19 cellular contexts compared by ENCODE assay signal in the genomic region with DNA sequence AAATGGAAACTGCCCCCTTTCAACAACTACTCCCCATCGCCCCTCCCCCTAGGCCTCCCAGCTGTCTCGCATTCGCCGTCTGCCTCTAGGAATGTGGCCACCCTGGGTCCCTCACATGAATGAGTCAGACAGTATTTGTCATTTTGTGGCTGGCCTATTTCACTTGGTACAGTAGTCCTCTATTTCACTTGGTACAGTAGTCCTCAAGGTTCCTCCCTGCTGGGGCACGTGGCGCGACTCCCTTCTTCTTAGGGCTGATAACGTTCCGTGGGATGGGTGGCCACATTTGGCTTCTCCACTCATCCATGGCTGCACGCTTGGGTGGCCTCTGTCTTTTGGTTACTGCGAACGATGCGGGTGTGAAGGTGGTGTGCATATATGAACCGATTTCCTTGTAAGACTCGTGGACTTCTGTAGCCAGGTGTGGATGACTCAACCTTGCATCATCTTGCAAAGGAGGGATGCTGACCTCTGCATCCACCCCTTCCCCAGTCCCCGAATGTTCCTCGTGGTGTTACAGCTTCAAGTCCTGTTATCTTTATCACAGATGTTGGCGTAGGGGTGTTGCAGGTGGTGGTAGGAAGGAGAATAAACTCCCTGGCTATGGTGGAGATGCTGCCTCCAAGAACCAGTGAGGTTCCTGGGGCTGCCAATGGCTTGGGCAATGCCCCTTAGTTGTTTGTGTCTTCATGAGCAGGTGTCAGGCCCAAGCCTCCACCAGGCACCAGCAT.
A peak's percentile ranks its signal among the peaks of the same experiment; 100 is the strongest.
DNase-seq lines count a peak whose midpoint lies in the region; FAIRE-seq and TF ChIP-seq lines count a peak whose summit lies in the region.
"Had no signal": no experiment of that assay in that cellular context is flagged by ENCODE, and none has a peak within 500 bp of the region (broad histone marks: within the 10 kb centered on the region; RNA-seq: fewer than 3 reads in every experiment).

No MANE protein-coding gene starts in this region.

- peaks cover 7 to 9% of the 10 kb centered on the region in 2 experiments; a peak in 2 of 4 replicates for H3K9me3 ChIP-seq in H1 (ENCODE audit: insufficient read depth in 2 of 2, low read depth in 1 of 2, low read length in 1 of 2)
- peaks cover 5 to 21% (median 18%) of the 10 kb centered on the region in 4 donors for H3K9me3 ChIP-seq in stomach
- peaks cover 36% of the 10 kb centered on the region for H3K9me3 ChIP-seq in mammary epithelial cell (replicated peaks; ENCODE audit: insufficient read depth, low read length)
- H3K9me3 ChIP-seq: MG63, prostate gland, thyroid gland had no signal

- BruUV-seq in mammary epithelial cell (replicated peaks; lab: Mats Ljungman, UMichigan): no TSS peak

- no peak overlapping the region for H2AK5ac ChIP-seq in H1 (ENCODE audit: low read depth, low read length)

- TF ChIP-seq POLR2A in H1 (IDR thresholded peaks at IDR 0.05; ENCODE audit: control extremely low read depth in 1 of 2, low read depth in 2 of 2, low read length in 2 of 2) (no peak), stomach (IDR thresholded peaks at IDR 0.05) (no peak)

- no peak overlapping the region for H4K5ac ChIP-seq in H1 (ENCODE audit: insufficient read length, low read depth, low read length)

- DNase-seq in H7 (peak; percentile 65), NCI-H510A treated with DMSO at 0.1 percent for 48 hours (lab: John Stamatoyannopoulos, UW) (peak; percentile 42), H1 (ENCODE audit: low read depth in 1 of 2, low spot score in 2 of 2) (peak in 1 of 2 experiments; percentile 41), stomach (peak; percentile 17), mammary epithelial cell (no peak), GOT3 (lab: John Stamatoyannopoulos, UW) (no peak), NCI-H2171 (lab: John Stamatoyannopoulos, UW) (no peak)
- DNase-seq: cerebellar nuclear complex; COR-L47; IMR-90; MG63; NCI-H1694; NCI-H82; stimulated activated CD4-positive, alpha-beta T cell treated with anti-CD3 and anti-CD28 coated beads, Interleukin-2, amount 100 ng/mL, for 24 hours; stimulated activated naive CD4-positive, alpha-beta T cell treated with Interleukin-2 at 50 U/mL for 16 hours; thyroid gland had no signal

- H3K4me3 ChIP-seq in H7 (ENCODE audit: insufficient read depth, low read depth, low read length): no peak overlapping the region
- H3K4me3 ChIP-seq in H1 (ENCODE audit: extremely low read depth in 1 of 4, insufficient read depth in 2 of 4, low read depth in 3 of 4, low read length in 4 of 4): no peak overlapping the region
- no peak overlapping the region for H3K4me3 ChIP-seq in stomach
- no peak overlapping the region for H3K4me3 ChIP-seq in mammary epithelial cell (replicated peaks in 1 of 3; ENCODE audit: insufficient read depth in 1 of 3, low read depth in 2 of 3, low read length in 3 of 3)
- H3K4me3 ChIP-seq: left lung, MG63, prostate gland, skin epidermis, thyroid gland had no signal

- intact Hi-C loops in stomach (cut with DNase I; ENCODE audit: low total_unique reads): no loop called here
- intact Hi-C loops in mammary epithelial cell (cut with micrococcal nuclease): no loop called here

- H3K18ac ChIP-seq in H1 (ENCODE audit: extremely low read depth, low read length): no peak overlapping the region

- TF ChIP-seq RAD21 in H1 (IDR thresholded peaks at IDR 0.05 in 1 of 2, conservative IDR thresholded peaks at IDR 0.05 in 1 of 2; ENCODE audit: low read depth in 2 of 2, low read length in 2 of 2): no peak

- H2BK15ac ChIP-seq in H1 (ENCODE audit: low read length): peak overlapping the region; percentile 62; the same call in 1 of the 2 replicates

- H3K4me1 ChIP-seq in H1 (replicated peaks in 1 of 4; ENCODE audit: control insufficient read depth in 3 of 4, insufficient read depth in 4 of 4, low read length in 3 of 4) (no peaks in the 10 kb centered on the region; a peak in 2 of 7 replicates), stomach (no peaks in the 10 kb centered on the region), mammary epithelial cell (ENCODE audit: insufficient read depth, low read length) (no peaks in the 10 kb centered on the region)
- H3K4me1 ChIP-seq: left lung, prostate gland, thyroid gland had no signal

- H3K14ac ChIP-seq in H1 (ENCODE audit: insufficient read length): no peak overlapping the region

- H3K23ac ChIP-seq in H1 (ENCODE audit: insufficient read length): no peak overlapping the region

- peaks cover 2% of the 10 kb centered on the region; the same call in 1 of the 2 replicates for H3K23me2 ChIP-seq in H1 (ENCODE audit: low read depth, low read length)

- H2BK20ac ChIP-seq in H1 (ENCODE audit: low read length): no peak overlapping the region

- POLR2A ChIA-PET in H1 (lab: Charles Lee; ENCODE audit: partially characterized antibody): no interaction called here

- 86% methylated on average over 18 of the region's 18 CpGs; no CpG with 5 or more reads in 1 of the 2 experiments for WGBS in H1 (ENCODE audit: extremely low coverage in 1 of 2, insufficient coverage in 1 of 2, insufficient read length in 1 of 2, insufficient replicate concordance in 2 of 2, low coverage in 1 of 2, low lambda C conversion rate in 2 of 2, missing lambda C conversion rate in 1 of 2), 2 experiments
- WGBS in stomach, 5 donors: 66 to 75% (median 73%) methylated on average over 17 to 18 of the region's 18 CpGs
- 75% methylated on average over 11 of the region's 18 CpGs for WGBS in mammary epithelial cell (ENCODE audit: low coverage, missing lambda C conversion rate)

- no peak overlapping the region for H3K56ac ChIP-seq in H1 (replicated peaks; ENCODE audit: insufficient read length, low read depth, low read length)

- 0 out of 2 replicates have a peak overlapping the region, but pooled peaks have one; percentile 41 for H2BK12ac ChIP-seq in H1 (ENCODE audit: low read depth, low read length)

- H3K79me1 ChIP-seq in H1 (ENCODE audit: low read depth, low read length): no peaks in the 10 kb centered on the region

- H3K9ac ChIP-seq in H1 (replicated peaks in 1 of 4; ENCODE audit: extremely low read depth in 1 of 4, low read depth in 3 of 4, low read length in 3 of 4) (no peak overlapping the region), mammary epithelial cell (ENCODE audit: insufficient read depth, low read length) (no peak overlapping the region)

- TF ChIP-seq CTCF in H1 (IDR thresholded peaks at IDR 0.05; ENCODE audit: control extremely low read depth in 1 of 3, insufficient read depth in 1 of 3, low read depth in 1 of 3, low read length in 3 of 3) (no peak), stomach (IDR thresholded peaks at IDR 0.05) (no peak), mammary epithelial cell (conservative IDR thresholded peaks at IDR 0.05 in 1 of 2, IDR thresholded peaks at IDR 0.05 in 1 of 2; ENCODE audit: extremely low read depth in 1 of 2, insufficient read depth in 1 of 2, low read depth in 1 of 2, low read length in 2 of 2) (no peak)

- CTCF ChIA-PET in H1 (lab: Charles Lee; ENCODE audit: partially characterized antibody) (no interaction called here), mammary epithelial cell (lab: Charles Lee; ENCODE audit: low non-redundant PET) (no interaction called here)

- in situ Hi-C loops in mammary epithelial cell (cut with MboI; ENCODE audit: low sequenced_read_pairs in 2 of 2): no loop called here

- H4K8ac ChIP-seq in H1 (ENCODE audit: extremely low read depth, insufficient read depth, low read length): no peak overlapping the region

- no peaks in the 10 kb centered on the region; the same call in 1 of the 2 replicates for H3K27me3 ChIP-seq in H7 (ENCODE audit: control insufficient read depth, insufficient read depth, low read length)
- no peaks in the 10 kb centered on the region for H3K27me3 ChIP-seq in H1 (replicated peaks in 1 of 4; ENCODE audit: control insufficient read depth in 3 of 4, extremely low read depth in 1 of 4, insufficient read depth in 3 of 4, low read length in 3 of 4)
- H3K27me3 ChIP-seq in stomach: peaks cover 0 to 55% (median 0%) of the 10 kb centered on the region in 3 donors
- no peaks in the 10 kb centered on the region for H3K27me3 ChIP-seq in mammary epithelial cell (ENCODE audit: insufficient read depth, low read length)
- H3K27me3 ChIP-seq: MG63, thyroid gland had no signal

- H3K36me3 ChIP-seq in H7 (replicated peaks; ENCODE audit: control insufficient read depth, insufficient read depth, low read length): no peaks in the 10 kb centered on the region
- no peaks in the 10 kb centered on the region for H3K36me3 ChIP-seq in H1 (ENCODE audit: control insufficient read depth in 2 of 4, insufficient read depth in 4 of 4, low read length in 3 of 4)
- no peaks in the 10 kb centered on the region for H3K36me3 ChIP-seq in stomach
- no peaks in the 10 kb centered on the region for H3K36me3 ChIP-seq in mammary epithelial cell (ENCODE audit: insufficient read depth, low read length)
- H3K36me3 ChIP-seq: left lung, MG63, prostate gland, thyroid gland had no signal

- peak overlapping the region; percentile 25 for H4K91ac ChIP-seq in H1 (replicated peaks; ENCODE audit: insufficient read length, low read length)

- dilution Hi-C loops in mammary epithelial cell (cut with HindIII; ENCODE audit: low sequenced_read_pairs): loop anchor here (25.0 kb wide), 1 partner anchor 968 kb away; no protein-coding TSS in a partner anchor

- H4K20me1 ChIP-seq in H1 (replicated peaks in 1 of 2; ENCODE audit: control insufficient read depth in 1 of 2, insufficient read depth in 2 of 2, low read length in 2 of 2) (no peaks in the 10 kb centered on the region), mammary epithelial cell (ENCODE audit: insufficient read depth, low read length) (no peaks in the 10 kb centered on the region)

- no peak overlapping the region for H3K4ac ChIP-seq in H1 (replicated peaks; ENCODE audit: insufficient read length, low read depth, low read length)

- no peak overlapping the region for H2BK5ac ChIP-seq in H1 (ENCODE audit: low read depth, low read length)

- H3K4me2 ChIP-seq in H1 (ENCODE audit: insufficient read depth in 1 of 2, low read depth in 2 of 2, low read length in 2 of 2) (no peak overlapping the region), mammary epithelial cell (ENCODE audit: insufficient read depth, low read depth, low read length) (no peak overlapping the region)

- FAIRE-seq in H1 (lab: Jason Lieb, UNC): no peak

- H3K79me2 ChIP-seq in H1 (ENCODE audit: control insufficient read depth in 1 of 2, insufficient read depth in 2 of 2, low read length in 2 of 2): no peaks in the 10 kb centered on the region
- no peaks in the 10 kb centered on the region for H3K79me2 ChIP-seq in mammary epithelial cell (ENCODE audit: insufficient read depth, low read length)

- H2AFZ ChIP-seq in H1 (ENCODE audit: low read length): no peak overlapping the region
- H2AFZ ChIP-seq in mammary epithelial cell (ENCODE audit: low read depth, low read length): no peak overlapping the region

- no peak overlapping the region for H2BK120ac ChIP-seq in H1 (replicated peaks; ENCODE audit: low read depth, low read length)

- H3K27ac ChIP-seq in H1 (ENCODE audit: low read depth, low read length) (no peak overlapping the region), stomach (no peak overlapping the region), mammary epithelial cell (ENCODE audit: insufficient read depth, low read depth, low read length) (no peak overlapping the region)
- H3K27ac ChIP-seq: left lung, prostate gland, skin epidermis, thyroid gland had no signal

- TF ChIP-seq EP300 in H1 (IDR thresholded peaks at IDR 0.05; ENCODE audit: borderline replicate concordance in 1 of 2, low read depth in 2 of 2, low read length in 2 of 2) (no peak), stomach (IDR thresholded peaks at IDR 0.05) (no peak)

Comparison
In these comparisons a context has a peak if more than half of its experiments do, and no peak if none do; other contexts are left out.
1. DNase-seq: peak in H7 (single experiment), NCI-H510A treated with DMSO at 0.1 percent for 48 hours (single experiment) and stomach (single experiment); none in mammary epithelial cell (single experiment), GOT3 (single experiment) and NCI-H2171 (single experiment).